Comparison of ENCODE assay signal across 1 cellular context in genomic region chr15:66254364-66255292, GRCh38.
TF ChIP-seq lines count a peak whose summit lies in the region.

No MANE protein-coding gene starts in this region.

TF ChIP-seq in endothelial cell of umbilical vein, 7 proteins besides CTCF, POLR2A, EP300 and RAD21:
- TF ChIP-seq EZH2 (IDR thresholded peaks at IDR 0.05; ENCODE audit: borderline replicate concordance, low read depth, low read length, severe bottlenecking) (peak; percentile 33), POLR2AphosphoS5 (IDR thresholded peaks at IDR 0.05; ENCODE audit: insufficient read depth, low read depth, low read length) (no peak)
- TF ChIP-seq, protein P1, sequence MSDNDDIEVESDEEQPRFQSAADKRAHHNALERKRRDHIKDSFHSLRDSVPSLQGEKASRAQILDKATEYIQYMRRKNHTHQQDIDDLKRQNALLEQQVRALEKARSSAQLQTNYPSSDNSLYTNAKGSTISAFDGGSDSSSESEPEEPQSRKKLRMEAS (IDR thresholded peaks at IDR 0.05; ENCODE audit: insufficient read depth, insufficient read length) = no peak
TF ChIP-seq in endothelial cell of umbilical vein: peak in this region for 1.
